In genomic region chr5:67166460-67166871, GRCh38 we compare ENCODE assay signal across 8 cellular contexts. TPM values are rescaled to one million over a fixed set of nuclear protein-coding genes. Genes with fewer than 3 reads are reported as not detected.
DNase-seq lines count a peak whose midpoint lies in the region; ATAC-seq, FAIRE-seq and TF ChIP-seq lines count a peak whose summit lies in the region.

No MANE protein-coding gene starts in this region.

- H2BK15ac ChIP-seq in mesenchymal stem cell (ENCODE audit: low read depth, poor library complexity, severe bottlenecking) = peak overlapping the region; percentile 37

- H3K4ac ChIP-seq in mesenchymal stem cell (ENCODE audit: low read depth in 1 of 2, low read length in 2 of 2) = peak overlapping the region; percentile 49 to 83

- H3K9me3 ChIP-seq in mesenchymal stem cell (ENCODE audit: control insufficient read depth, low read length) = no peaks in the 10 kb centered on the region

- H3K18ac ChIP-seq in mesenchymal stem cell (ENCODE audit: low read depth in 1 of 2, low read length in 2 of 2) = peak overlapping the region; percentile 46 to 56

- no peak for TF ChIP-seq CTCF in brain microvascular endothelial cell (IDR thresholded peaks at IDR 0.05; ENCODE audit: low read depth, low read length, missing control alignments)

- no peak overlapping the region for H3K27ac ChIP-seq in brain microvascular endothelial cell
- no peak overlapping the region for H3K27ac ChIP-seq in mesenchymal stem cell (ENCODE audit: low read length, poor library complexity, severe bottlenecking)

- WGBS in mesenchymal stem cell = 62% methylated on average over 18 of the region's 18 CpGs

- peaks cover 2% of the 10 kb centered on the region for H3K79me1 ChIP-seq in mesenchymal stem cell (replicated peaks; ENCODE audit: low read length, poor library complexity, severe bottlenecking)

- H3K27me3 ChIP-seq in brain microvascular endothelial cell (replicated peaks) = no peaks in the 10 kb centered on the region
- H3K27me3 ChIP-seq in mesenchymal stem cell (ENCODE audit: control insufficient read depth in 1 of 2, insufficient read depth in 1 of 2, low read length in 2 of 2) = no peaks in the 10 kb centered on the region

- in situ Hi-C loops in brain microvascular endothelial cell (cut with HindIII; ENCODE audit: low pct_ligation_motif_present, low sequenced_read_pairs) = no loop called here

- H2BK12ac ChIP-seq in mesenchymal stem cell (ENCODE audit: low read length in 2 of 2) = peak overlapping the region in 1 of 2 experiments; percentile 92

- no peak overlapping the region for H2AK5ac ChIP-seq in mesenchymal stem cell (ENCODE audit: low read length, severe bottlenecking)

- H4K91ac ChIP-seq in mesenchymal stem cell (ENCODE audit: low read length) = peak overlapping the region; percentile 72

- H3K4me2 ChIP-seq in mesenchymal stem cell (ENCODE audit: low read length, poor library complexity, severe bottlenecking) = no peak overlapping the region

- H2AFZ ChIP-seq in mesenchymal stem cell (ENCODE audit: low read depth, low read length) = peak overlapping the region; percentile 46

- H3K23ac ChIP-seq in mesenchymal stem cell (ENCODE audit: low read length in 2 of 2) = no peak overlapping the region

- peak; percentile 72 for FAIRE-seq in GM12891 (lab: Jason Lieb, UNC)

- no peak overlapping the region for H2BK120ac ChIP-seq in mesenchymal stem cell (ENCODE audit: low read depth, low read length)

- TF ChIP-seq POLR2A in GM12891 (IDR thresholded peaks at IDR 0.05; ENCODE audit: low read depth, low read length) = no peak

- H3K9ac ChIP-seq in mesenchymal stem cell (ENCODE audit: low read length) = peak overlapping the region; percentile 80

- no peaks in the 10 kb centered on the region for H3K4me1 ChIP-seq in mesenchymal stem cell (ENCODE audit: control insufficient read depth, insufficient read depth, low read depth, low read length)

- peak; percentile 19 for ATAC-seq in HG02885 (IDR thresholded peaks at IDR 0.05; ENCODE audit: poor library complexity, unreplicated experiment)

- peak overlapping the region; percentile 26 for H3K4me3 ChIP-seq in brain microvascular endothelial cell (ENCODE audit: low read depth, low read length)
- H3K4me3 ChIP-seq in mesenchymal stem cell (ENCODE audit: insufficient read depth in 1 of 2, low read depth in 1 of 2, low read length in 2 of 2) = no peak overlapping the region

- peak; percentile 60 for DNase-seq in GM12891 (ENCODE audit: insufficient read length, low spot score)
- DNase-seq in T-helper 1 cell = peak; percentile 50 to 90 (median 54)
- no peak for DNase-seq in brain microvascular endothelial cell
- DNase-seq in mesenchymal stem cell = no peak
- DNase-seq in stimulated activated CD8-positive, alpha-beta memory T cell treated with anti-CD3 and anti-CD28 coated beads, Interleukin-7, amount 100 ng/mL, for 1 hour (ENCODE audit: low read depth in 2 of 2) = peak; percentile 22 to 37
- DNase-seq in AG08396 (ENCODE audit: low spot score) = no peak
- DNase-seq in SIG-M5 (lab: John Stamatoyannopoulos, UW) = no peak

- no peak overlapping the region for H2BK5ac ChIP-seq in mesenchymal stem cell (ENCODE audit: low read depth, low read length, poor library complexity, severe bottlenecking)

- H3K36me3 ChIP-seq in brain microvascular endothelial cell (replicated peaks) = peaks cover 19% of the 10 kb centered on the region
- peaks cover 45 to 63% of the 10 kb centered on the region in 2 experiments for H3K36me3 ChIP-seq in mesenchymal stem cell (ENCODE audit: control insufficient read depth in 1 of 2, insufficient read depth in 2 of 2, low read depth in 1 of 2, low read length in 2 of 2)

- H3K14ac ChIP-seq in mesenchymal stem cell (ENCODE audit: low read length in 2 of 2) = peak overlapping the region in 1 of 2 experiments; percentile 12

- peak overlapping the region; percentile 83 for H4K8ac ChIP-seq in mesenchymal stem cell (ENCODE audit: low read length)

TF ChIP-seq in GM12891, 5 proteins besides CTCF, POLR2A, EP300 and RAD21:
- no peak for TF ChIP-seq SPI1 (IDR thresholded peaks at IDR 0.05; ENCODE audit: low read depth, low read length)
TF ChIP-seq in GM12891: peak in this region for 0.

RNA-seq across cellular contexts. Expression of gene CD180, which starts 30.1 kb away (rescaled TPM):
- polyA plus RNA-seq in GM12891 (2012; ENCODE audit: low read depth, missing spikeins) = 1.1 TPM
- not detected for polyA plus RNA-seq in mesenchymal stem cell (2013, experiment 1 of 2)
- not detected for polyA plus RNA-seq in mesenchymal stem cell (2013, experiment 2 of 2)

Comparison
In these comparisons a context has a peak if more than half of its experiments do, and no peak if none do; other contexts are left out.
1. DNase-seq: peak in GM12891 (single experiment), T-helper 1 cell (5 of 5) and stimulated activated CD8-positive, alpha-beta memory T cell treated with anti-CD3 and anti-CD28 coated beads, Interleukin-7, amount 100 ng/mL, for 1 hour (2 of 2); none in brain microvascular endothelial cell (single experiment), mesenchymal stem cell (single experiment), AG08396 (single experiment) and SIG-M5 (single experiment).